Comparison of ENCODE assay signal across 34 cellular contexts in the genomic region with DNA sequence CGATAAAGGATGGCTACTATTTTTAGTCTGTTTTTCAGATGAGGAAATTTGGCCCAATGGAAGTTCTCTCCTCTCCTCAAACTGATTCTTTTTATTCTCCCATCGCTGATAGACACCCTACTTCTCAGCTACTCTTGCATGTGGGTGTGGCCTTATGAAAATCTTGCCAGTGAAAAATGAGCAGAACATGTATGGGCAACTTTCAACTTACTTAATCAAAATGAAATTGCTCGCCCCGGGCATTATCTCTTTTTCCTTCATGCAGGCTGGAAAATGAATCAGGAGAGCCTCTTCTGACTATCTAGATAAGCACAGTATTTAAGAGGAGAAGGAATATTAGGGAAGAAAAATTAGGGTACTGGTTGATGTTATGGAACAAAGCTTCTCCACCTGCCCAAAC.
"Had no signal": no experiment of that assay in that cellular context is flagged by ENCODE, and none has a peak within 500 bp of the region (broad histone marks: within the 10 kb centered on the region; RNA-seq: fewer than 3 reads in every experiment).

No MANE protein-coding gene starts in this region.

- H3K4me1 Mint-ChIP-seq: activated CD4-positive, alpha-beta memory T cell treated with anti-CD3 and anti-CD28 coated beads, Interleukin-2, amount 10 ng/mL, durations not matched to agents 7 days and 5 days; activated CD8-positive, alpha-beta memory T cell treated with anti-CD3 and anti-CD28 coated beads, Interleukin-2, amount 10 ng/mL, durations not matched to agents 7 days and 5 days; activated naive CD8-positive, alpha-beta T cell treated with anti-CD3 and anti-CD28 coated beads for 36 hours; activated T-helper 17 cell treated with anti-CD3 and anti-CD28 coated beads, Interleukin-2, amount 50 U/mL, for 72 hours had no signal

- H3K4me3 ChIP-seq: K562, Peyer's patch had no signal

- ATAC-seq: activated CD8-positive, alpha-beta memory T cell treated with anti-CD3 and anti-CD28 coated beads, Interleukin-2, amount 10 ng/mL, durations not matched to agents 7 days and 5 days; activated T-cell treated with anti-CD3 and anti-CD28 coated beads, Interleukin-2, amount 50 U/mL, for 72 hours; activated T-helper 17 cell treated with anti-CD3 and anti-CD28 coated beads, Interleukin-2, amount 50 U/mL, for 72 hours; K562; PC-3 had no signal

- H3K4me1 ChIP-seq: Peyer's patch had no signal

- H3K27ac Mint-ChIP-seq: activated CD4-positive, alpha-beta memory T cell treated with anti-CD3 and anti-CD28 coated beads, Interleukin-2, amount 10 ng/mL, durations not matched to agents 7 days and 5 days; activated CD8-positive, alpha-beta memory T cell treated with anti-CD3 and anti-CD28 coated beads, Interleukin-2, amount 10 ng/mL, durations not matched to agents 7 days and 5 days; activated naive CD8-positive, alpha-beta T cell treated with anti-CD3 and anti-CD28 coated beads for 36 hours; activated T-cell treated with anti-CD3 and anti-CD28 coated beads, Interleukin-2, amount 50 U/mL, for 72 hours; activated T-helper 17 cell treated with anti-CD3 and anti-CD28 coated beads, Interleukin-2, amount 50 U/mL, for 72 hours had no signal

- H3K9me3 ChIP-seq: Peyer's patch had no signal

- H3K4me3 Mint-ChIP-seq: activated CD4-positive, alpha-beta memory T cell treated with anti-CD3 and anti-CD28 coated beads, Interleukin-2, amount 10 ng/mL, durations not matched to agents 7 days and 5 days; activated CD8-positive, alpha-beta memory T cell treated with anti-CD3 and anti-CD28 coated beads, Interleukin-2, amount 10 ng/mL, durations not matched to agents 7 days and 5 days; activated naive CD8-positive, alpha-beta T cell treated with anti-CD3 and anti-CD28 coated beads for 36 hours; activated T-cell treated with anti-CD3 and anti-CD28 coated beads, Interleukin-2, amount 50 U/mL, for 72 hours; activated T-helper 17 cell treated with anti-CD3 and anti-CD28 coated beads, Interleukin-2, amount 50 U/mL, for 72 hours had no signal

- H3K27me3 ChIP-seq: brain microvascular endothelial cell, Peyer's patch had no signal

- H3K27ac ChIP-seq: brain microvascular endothelial cell, Peyer's patch, WERI-Rb-1 had no signal

- H3K36me3 Mint-ChIP-seq: activated CD8-positive, alpha-beta memory T cell treated with anti-CD3 and anti-CD28 coated beads, Interleukin-2, amount 10 ng/mL, durations not matched to agents 7 days and 5 days; activated naive CD8-positive, alpha-beta T cell treated with anti-CD3 and anti-CD28 coated beads for 36 hours had no signal

- DNase-seq: activated CD4-positive, alpha-beta memory T cell treated with anti-CD3 and anti-CD28 coated beads, Interleukin-2, amount 10 ng/mL, durations not matched to agents 7 days and 5 days; activated CD4-positive, alpha-beta T cell treated with anti-CD3 and anti-CD28 coated beads for 1 hour; activated CD4-positive, alpha-beta T cell treated with anti-CD3 and anti-CD28 coated beads for 48 hours; activated CD4-positive, CD25-positive, alpha-beta regulatory T cell; activated CD8-positive, alpha-beta memory T cell treated with anti-CD3 and anti-CD28 coated beads for 24 hours; activated CD8-positive, alpha-beta memory T cell treated with anti-CD3 and anti-CD28 coated beads, Interleukin-2, amount 10 ng/mL, durations not matched to agents 7 days and 5 days; activated CD8-positive, alpha-beta memory T cell treated with anti-CD3 and anti-CD28 coated beads, Interleukin-2, amount 50 U/mL, for 48 hours; activated effector memory CD4-positive, alpha-beta T cell treated with anti-CD3 and anti-CD28 coated beads, Interleukin-2, amount 50 U/mL, for 16 hours; activated naive CD4-positive, alpha-beta T cell; activated naive CD4-positive, alpha-beta T cell treated with anti-CD3 and anti-CD28 coated beads, Interleukin-2, amount 50 U/mL, for 16 hours; activated naive CD8-positive, alpha-beta T cell treated with anti-CD3 and anti-CD28 coated beads for 36 hours; activated T-cell treated with anti-CD3 and anti-CD28 coated beads, Interleukin-2, amount 50 U/mL, for 72 hours; amniotic stem cell; aorta; brain microvascular endothelial cell; NCI-H1105; NCI-H1417 treated with DMSO at 0.1 percent for 48 hours; NCI-H187 treated with DMSO at 0.1 percent for 48 hours; NCI-H2081; NCI-H2171 treated with DMSO at 0.1 percent for 48 hours; NCI-H2227 treated with DMSO at 0.1 percent for 48 hours; NCI-H446; NCI-H524; PC-3; Peyer's patch; Right ventricle myocardium superior; RPMI8226; SW 1271; T-helper 1 cell; T-helper 2 cell; T-helper 9 cell; WERI-Rb-1 had no signal

- H3K27me3 Mint-ChIP-seq: activated CD4-positive, alpha-beta memory T cell treated with anti-CD3 and anti-CD28 coated beads, Interleukin-2, amount 10 ng/mL, durations not matched to agents 7 days and 5 days; activated CD8-positive, alpha-beta memory T cell treated with anti-CD3 and anti-CD28 coated beads, Interleukin-2, amount 10 ng/mL, durations not matched to agents 7 days and 5 days; activated naive CD8-positive, alpha-beta T cell treated with anti-CD3 and anti-CD28 coated beads for 36 hours; activated T-helper 17 cell treated with anti-CD3 and anti-CD28 coated beads, Interleukin-2, amount 50 U/mL, for 72 hours had no signal

- H3K36me3 ChIP-seq: brain microvascular endothelial cell, Peyer's patch, WERI-Rb-1 had no signal

- FAIRE-seq: K562 had no signal

- H3K9me3 Mint-ChIP-seq: activated naive CD8-positive, alpha-beta T cell treated with anti-CD3 and anti-CD28 coated beads for 36 hours; activated T-helper 17 cell treated with anti-CD3 and anti-CD28 coated beads, Interleukin-2, amount 50 U/mL, for 72 hours had no signal
